21 cellular contexts compared by ENCODE assay signal in the genomic region with DNA sequence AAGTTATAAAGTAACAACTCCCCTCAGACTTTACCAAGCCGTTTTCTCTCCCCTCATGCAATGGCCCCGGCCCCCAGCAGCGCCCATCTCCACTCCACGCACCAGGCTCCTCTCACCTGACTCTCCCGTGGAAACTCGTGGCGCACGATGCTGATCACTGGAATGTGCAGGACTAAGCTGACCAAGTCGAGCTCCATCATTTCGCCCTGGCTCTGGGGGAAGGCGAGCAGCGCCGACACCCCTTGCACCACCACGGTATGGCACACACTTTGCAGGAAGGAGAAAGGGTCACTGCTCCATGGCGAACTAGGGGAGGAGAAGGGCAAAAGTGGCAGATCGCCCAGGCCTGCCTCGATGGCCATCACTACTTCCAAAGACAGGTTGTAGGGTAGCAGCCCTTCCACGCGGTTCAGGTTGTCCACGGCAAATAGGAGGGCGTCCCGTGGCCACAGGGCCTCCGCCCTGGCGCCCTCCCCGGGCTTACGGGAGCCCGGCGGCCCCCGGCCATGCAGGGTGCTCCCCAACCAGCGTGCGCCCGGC. TPM values are rescaled to one million over a fixed set of nuclear protein-coding genes. Genes with fewer than 3 reads are reported as not detected.
DNase-seq lines count a peak whose midpoint lies in the region; ATAC-seq, FAIRE-seq and TF ChIP-seq lines count a peak whose summit lies in the region.
"Had no signal": no experiment of that assay in that cellular context is flagged by ENCODE, and none has a peak within 500 bp of the region (broad histone marks: within the 10 kb centered on the region; RNA-seq: fewer than 3 reads in every experiment).

No MANE protein-coding gene starts in this region.

- H3K4me3 Mint-ChIP-seq in astrocyte (ENCODE audit: unreplicated experiment) = peak overlapping the region; percentile 65
- peak overlapping the region in 1 of 2 donors; percentile 27 for H3K4me3 Mint-ChIP-seq in stimulated activated naive CD8-positive, alpha-beta T cell treated with anti-CD3 and anti-CD28 coated beads, Interleukin-15, amount 100 ng/mL, for 72 hours
- H3K4me3 Mint-ChIP-seq: activated naive CD8-positive, alpha-beta T cell treated with anti-CD3 and anti-CD28 coated beads, Interleukin-2, amount 10 ng/mL, durations not matched to agents 7 days and 5 days; T-cell had no signal

- no peak overlapping the region for H3K27ac Mint-ChIP-seq in astrocyte (ENCODE audit: unreplicated experiment)
- H3K27ac Mint-ChIP-seq in stimulated activated naive CD8-positive, alpha-beta T cell treated with anti-CD3 and anti-CD28 coated beads, Interleukin-15, amount 100 ng/mL, for 72 hours = peak overlapping the region in 1 of 2 donors; percentile 28
- H3K27ac Mint-ChIP-seq: activated naive CD8-positive, alpha-beta T cell treated with anti-CD3 and anti-CD28 coated beads, Interleukin-2, amount 10 ng/mL, durations not matched to agents 7 days and 5 days; CD14-positive monocyte; T-cell had no signal

- no peaks in the 10 kb centered on the region for H4K20me1 ChIP-seq in astrocyte (ENCODE audit: insufficient read depth, low read length)

- no peaks in the 10 kb centered on the region for H3K4me1 Mint-ChIP-seq in astrocyte (ENCODE audit: low read depth, unreplicated experiment)
- H3K4me1 Mint-ChIP-seq in stimulated activated naive CD8-positive, alpha-beta T cell treated with anti-CD3 and anti-CD28 coated beads, Interleukin-15, amount 100 ng/mL, for 72 hours = peaks cover 6% of the 10 kb centered on the region

- TF ChIP-seq CTCF in astrocyte (IDR thresholded peaks at IDR 0.05; ENCODE audit: insufficient read depth, low read depth, low read length) = no peak
- TF ChIP-seq CTCF in lower lobe of right lung (IDR thresholded peaks at IDR 0.05) = no peak

- H3K4me3 ChIP-seq in HUES48 (ENCODE audit: low read depth, low read length) = peak overlapping the region; percentile 67
- no peak overlapping the region for H3K4me3 ChIP-seq in astrocyte (ENCODE audit: insufficient read depth, low read depth, low read length)
- H3K4me3 ChIP-seq in lower lobe of right lung = no peak overlapping the region

- H3K9ac ChIP-seq in HUES48 (ENCODE audit: low read depth, low read length) = no peak overlapping the region
- H3K9ac ChIP-seq in astrocyte (ENCODE audit: low read length) = no peak overlapping the region

- H3K79me2 ChIP-seq in astrocyte (ENCODE audit: insufficient read depth, low read length) = no peaks in the 10 kb centered on the region

- H3K9me3 Mint-ChIP-seq in astrocyte (ENCODE audit: unreplicated experiment) = peaks cover 8% of the 10 kb centered on the region
- H3K9me3 Mint-ChIP-seq in stimulated activated naive CD8-positive, alpha-beta T cell treated with anti-CD3 and anti-CD28 coated beads, Interleukin-15, amount 100 ng/mL, for 72 hours = peaks cover 0 to 7% of the 10 kb centered on the region in 2 donors
- H3K9me3 Mint-ChIP-seq: activated naive CD8-positive, alpha-beta T cell treated with anti-CD3 and anti-CD28 coated beads, Interleukin-2, amount 10 ng/mL, durations not matched to agents 7 days and 5 days; T-cell had no signal

- H3K9me3 ChIP-seq in HUES48 (ENCODE audit: control insufficient read depth, insufficient read depth, low read length) = no peaks in the 10 kb centered on the region
- H3K9me3 ChIP-seq in astrocyte (ENCODE audit: insufficient read depth, low read depth, low read length) = no peaks in the 10 kb centered on the region
- no peaks in the 10 kb centered on the region for H3K9me3 ChIP-seq in lower lobe of right lung
- H3K9me3 ChIP-seq: right lobe of liver, uterus had no signal

- no peak for FAIRE-seq in astrocyte (lab: Jason Lieb, UNC)

- ATAC-seq in lower lobe of right lung = no peak
- ATAC-seq in stimulated activated naive CD8-positive, alpha-beta T cell treated with anti-CD3 and anti-CD28 coated beads, Interleukin-15, amount 100 ng/mL, for 72 hours = peak; percentile 31
- no peak for ATAC-seq in HG02981 (IDR thresholded peaks at IDR 0.05; ENCODE audit: unreplicated experiment)
- ATAC-seq: T-cell had no signal

- intact Hi-C loops in lower lobe of right lung (cut with DNase I) = no loop called here

- no peaks in the 10 kb centered on the region for H3K36me3 Mint-ChIP-seq in astrocyte (ENCODE audit: low read depth, unreplicated experiment)
- H3K36me3 Mint-ChIP-seq: activated naive CD8-positive, alpha-beta T cell treated with anti-CD3 and anti-CD28 coated beads, Interleukin-2, amount 10 ng/mL, durations not matched to agents 7 days and 5 days; CD14-positive monocyte; T-cell had no signal

- H2AFZ ChIP-seq in astrocyte (ENCODE audit: low read depth, low read length) = no peak overlapping the region

- no peaks in the 10 kb centered on the region for H3K36me3 ChIP-seq in HUES48 (ENCODE audit: control insufficient read depth, insufficient read depth, low read length)
- H3K36me3 ChIP-seq in astrocyte (ENCODE audit: insufficient read depth, low read length) = no peaks in the 10 kb centered on the region
- no peaks in the 10 kb centered on the region for H3K36me3 ChIP-seq in lower lobe of right lung
- H3K36me3 ChIP-seq: right lobe of liver, uterus had no signal

- H3K4me2 ChIP-seq in astrocyte (ENCODE audit: low read length) = no peak overlapping the region

- DNase-seq in astrocyte (ENCODE audit: low read depth) (no peak), lower lobe of right lung (peak; percentile 29), occipital lobe (lab: John Stamatoyannopoulos, UW) (no peak), caudate nucleus (lab: John Stamatoyannopoulos, UW) (no peak)
- no peak for DNase-seq in stimulated activated naive CD8-positive, alpha-beta T cell treated with anti-CD3 and anti-CD28 coated beads, Interleukin-15, amount 100 ng/mL, for 72 hours
- DNase-seq: activated CD4-positive, alpha-beta T cell treated with anti-CD3 and anti-CD28 coated beads for 1 hour; activated naive CD8-positive, alpha-beta T cell treated with anti-CD3 and anti-CD28 coated beads, Interleukin-2, amount 10 ng/mL, durations not matched to agents 7 days and 5 days; activated T-cell treated with anti-CD3 and anti-CD28 coated beads, Interleukin-2, amount 50 U/mL, for 1 hour; GOT3; MM.1S; NCI-H187; NCI-H526 treated with DMSO at 0.1 percent for 48 hours; RPMI8226; T-cell; uterus had no signal

- peaks cover 70% of the 10 kb centered on the region for H3K27me3 Mint-ChIP-seq in astrocyte (ENCODE audit: low read depth, unreplicated experiment)
- peaks cover 72% of the 10 kb centered on the region for H3K27me3 Mint-ChIP-seq in stimulated activated naive CD8-positive, alpha-beta T cell treated with anti-CD3 and anti-CD28 coated beads, Interleukin-15, amount 100 ng/mL, for 72 hours

- peaks cover 53% of the 10 kb centered on the region for H3K27me3 ChIP-seq in HUES48 (ENCODE audit: control insufficient read depth, insufficient read depth, low read length)
- H3K27me3 ChIP-seq in astrocyte (ENCODE audit: insufficient read depth, low read length) = peaks cover 25% of the 10 kb centered on the region
- H3K27me3 ChIP-seq in lower lobe of right lung (ENCODE audit: low read depth) = peaks cover 50% of the 10 kb centered on the region
- H3K27me3 ChIP-seq: right lobe of liver had no signal

- H3K27ac ChIP-seq in HUES48 (ENCODE audit: low read depth, low read length) (no peak overlapping the region), astrocyte (ENCODE audit: low read depth, low read length) (no peak overlapping the region), lower lobe of right lung (no peak overlapping the region), caudate nucleus (ENCODE audit: low read depth, low read length) (no peak overlapping the region)
- H3K27ac ChIP-seq: right lobe of liver, uterus had no signal

- peaks cover 31% of the 10 kb centered on the region for H3K4me1 ChIP-seq in HUES48 (ENCODE audit: control insufficient read depth, insufficient read depth, low read length)
- no peaks in the 10 kb centered on the region for H3K4me1 ChIP-seq in astrocyte (ENCODE audit: insufficient read depth, low read length)
- peaks cover 14% of the 10 kb centered on the region for H3K4me1 ChIP-seq in lower lobe of right lung

RNA-seq across cellular contexts. Expression of gene GRIN3A, which starts 1.2 kb away (rescaled TPM):
- total RNA-seq in astrocyte = not detected in 2 replicates
- 0.24 TPM for total RNA-seq in lower lobe of right lung
- total RNA-seq in occipital lobe = 6.9 TPM
- total RNA-seq: activated naive CD8-positive, alpha-beta T cell treated with anti-CD3 and anti-CD28 coated beads, Interleukin-2, amount 10 ng/mL, durations not matched to agents 7 days and 5 days; epithelial cell of proximal tubule; glomerular endothelial cell had no signal
